Comparison of ENCODE assay signal across 8 cellular contexts in genomic region chr1:28259935-28260802, GRCh38. TPM values are rescaled to one million over a fixed set of nuclear protein-coding genes. Genes with fewer than 3 reads are reported as not detected.
DNase-seq lines count a peak whose midpoint lies in the region; ATAC-seq and TF ChIP-seq lines count a peak whose summit lies in the region.

No MANE protein-coding gene starts in this region.

- no peaks in the 10 kb centered on the region for H3K9me3 Mint-ChIP-seq in CD4-positive, alpha-beta memory T cell
- no peaks in the 10 kb centered on the region for H3K9me3 Mint-ChIP-seq in progenitor cell of endocrine pancreas (ENCODE audit: low read depth)

- H3K9me2 ChIP-seq in hepatocyte (replicated peaks; ENCODE audit: insufficient read depth), result no peaks in the 10 kb centered on the region

- H3K4me1 Mint-ChIP-seq in CD4-positive, alpha-beta memory T cell, result peaks cover 27 to 57% (median 43%) of the 10 kb centered on the region in 4 donors
- peaks cover 23% of the 10 kb centered on the region for H3K4me1 Mint-ChIP-seq in progenitor cell of endocrine pancreas (ENCODE audit: low read depth)

- H3K27me3 ChIP-seq in CD4-positive, alpha-beta memory T cell (ENCODE audit: insufficient read depth, low read length), result no peaks in the 10 kb centered on the region
- H3K27me3 ChIP-seq in Peyer's patch (no peaks in the 10 kb centered on the region), hepatocyte (no peaks in the 10 kb centered on the region)

- peak overlapping the region; percentile 67 for H3K27ac ChIP-seq in CD4-positive, alpha-beta memory T cell (ENCODE audit: low read depth, low read length)
- H3K27ac ChIP-seq in Peyer's patch, result peak overlapping the region; percentile 76 to 94 (median 82)
- peak overlapping the region; percentile 91 for H3K27ac ChIP-seq in hepatocyte

- under 1% methylated on average over 23 of the region's 66 CpGs for WGBS in hepatocyte (ENCODE audit: low lambda C conversion rate, missing lambda C conversion rate)

- DNase-seq in CD4-positive, alpha-beta memory T cell, result peak in 1 of 5 donors; percentile 43
- DNase-seq in Peyer's patch, result peak; percentile 24 to 80 (median 78)
- DNase-seq in astrocyte of the cerebellum (ENCODE audit: low read depth), result peak; percentile 65
- peak; percentile 89 for DNase-seq in hepatocyte (ENCODE audit: low spot score)
- DNase-seq in progenitor cell of endocrine pancreas (ENCODE audit: low spot score, unreplicated experiment), result peak; percentile 62

- CTCF ChIA-PET in CD4-positive, alpha-beta memory T cell (lab: Charles Lee; ENCODE audit: partially characterized antibody), result interaction anchor here (1.1 to 5.0 kb wide), 2 partner anchors 12 to 153 kb away, joined by 3 to 45 read pairs; no protein-coding TSS in a partner anchor

- H2AFZ ChIP-seq in hepatocyte, result peak overlapping the region; percentile 41

- intact Hi-C loops in CD4-positive, alpha-beta memory T cell (cut with micrococcal nuclease), result loop anchor here (1.0 kb wide), 4 partner anchors 12 to 321 kb away; partner anchors contain the start of gene DNAJC8

- no peaks in the 10 kb centered on the region for H3K27me3 Mint-ChIP-seq in CD4-positive, alpha-beta memory T cell
- peaks cover 5% of the 10 kb centered on the region for H3K27me3 Mint-ChIP-seq in progenitor cell of endocrine pancreas

- peaks cover 58% of the 10 kb centered on the region for H3K79me2 ChIP-seq in hepatocyte

- peak overlapping the region; percentile 64 to 88 (median 82) for H3K4me3 Mint-ChIP-seq in CD4-positive, alpha-beta memory T cell
- peak overlapping the region; percentile 71 for H3K4me3 Mint-ChIP-seq in progenitor cell of endocrine pancreas (ENCODE audit: low read depth)

- TF ChIP-seq POLR2A in Peyer's patch (IDR thresholded peaks at IDR 0.05), result no peak

- H3K27ac Mint-ChIP-seq in CD4-positive, alpha-beta memory T cell, result peak overlapping the region in 6 of 7 donors; percentile 25 to 80 (median 62)
- H3K27ac Mint-ChIP-seq in progenitor cell of endocrine pancreas, result peak overlapping the region; percentile 22

- peaks cover 58% of the 10 kb centered on the region for H3K4me1 ChIP-seq in CD4-positive, alpha-beta memory T cell (ENCODE audit: insufficient read depth, low read length)
- H3K4me1 ChIP-seq in Peyer's patch (peaks cover 0 to 47% (median 0%) of the 10 kb centered on the region in 4 donors), hepatocyte (ENCODE audit: insufficient read depth) (peaks cover 15% of the 10 kb centered on the region)

- ATAC-seq in HG02678 (IDR thresholded peaks at IDR 0.05; ENCODE audit: unreplicated experiment) (peak; percentile 1), GM18868 (IDR thresholded peaks at IDR 0.05; ENCODE audit: unreplicated experiment) (no peak), HG02588 (IDR thresholded peaks at IDR 0.05; ENCODE audit: unreplicated experiment) (no peak)

- TF ChIP-seq CTCF in Peyer's patch (IDR thresholded peaks at IDR 0.05) (no peak), astrocyte of the cerebellum (IDR thresholded peaks at IDR 0.05; ENCODE audit: low read depth, low read length, missing control alignments) (no peak), hepatocyte (IDR thresholded peaks at IDR 0.05; ENCODE audit: poor library complexity) (no peak), progenitor cell of endocrine pancreas (IDR thresholded peaks at IDR 0.05; ENCODE audit: unreplicated experiment) (no peak)

- peak overlapping the region; percentile 69 to 82 for H3K4me3 ChIP-seq in CD4-positive, alpha-beta memory T cell (ENCODE audit: low read length in 2 of 2)
- peak overlapping the region; percentile 68 to 99 (median 86) for H3K4me3 ChIP-seq in Peyer's patch
- peak overlapping the region; percentile 97 for H3K4me3 ChIP-seq in astrocyte of the cerebellum (ENCODE audit: low read depth, low read length)
- H3K4me3 ChIP-seq in hepatocyte, result peak overlapping the region; percentile 83

- peaks cover 51% of the 10 kb centered on the region for H4K20me1 ChIP-seq in hepatocyte (ENCODE audit: insufficient read depth, poor library complexity, severe bottlenecking)

- H3K36me3 ChIP-seq in CD4-positive, alpha-beta memory T cell (ENCODE audit: insufficient read depth, low read length), result no peaks in the 10 kb centered on the region
- H3K36me3 ChIP-seq in Peyer's patch (no peaks in the 10 kb centered on the region), hepatocyte (replicated peaks; ENCODE audit: insufficient read depth, low read depth) (no peaks in the 10 kb centered on the region)

- H3K36me3 Mint-ChIP-seq in CD4-positive, alpha-beta memory T cell, result no peaks in the 10 kb centered on the region
- H3K36me3 Mint-ChIP-seq in progenitor cell of endocrine pancreas (ENCODE audit: insufficient read depth), result no peaks in the 10 kb centered on the region

- POLR2A ChIA-PET in CD4-positive, alpha-beta memory T cell (lab: Charles Lee; ENCODE audit: partially characterized antibody), result interaction anchor here (0.5 to 14.4 kb wide), 15 partner anchors 10 to 667 kb away, joined by 3 to 179 read pairs (median 3); partner anchors contain the start of genes ATP5IF1, EYA3, MED18 and PHACTR4

- no peaks in the 10 kb centered on the region for H3K9me3 ChIP-seq in CD4-positive, alpha-beta memory T cell (ENCODE audit: control insufficient read depth in 1 of 2, low read length in 2 of 2)
- H3K9me3 ChIP-seq in Peyer's patch (no peaks in the 10 kb centered on the region), hepatocyte (ENCODE audit: low read depth) (no peaks in the 10 kb centered on the region)

- peak overlapping the region; percentile 86 for H3K4me2 ChIP-seq in hepatocyte

- in situ Hi-C loops in astrocyte of the cerebellum (cut with HindIII; ENCODE audit: low sequenced_read_pairs), result loop anchor here (25.0 kb wide), 1 partner anchor 352 kb away; no protein-coding TSS in a partner anchor

RNA-seq across cellular contexts. Expression of gene SESN2, which starts 0.9 kb away (rescaled TPM):
- 1 to 10 TPM; 5.7 to 6.4 TPM for total RNA-seq in CD4-positive, alpha-beta memory T cell
- 1 to 10 TPM; 3.5 to 7.6 TPM for polyA plus RNA-seq in CD4-positive, alpha-beta memory T cell
- total RNA-seq in Peyer's patch (10 to 100 TPM in 3 of 4 donors, 1 to 10 TPM in 1; 4.1 to 33.8 (median 26.1) TPM), hepatocyte (40.2 and 40.8 TPM in 2 replicates), progenitor cell of endocrine pancreas (22.2 and 25.8 TPM in 2 replicates)
- 39.1 and 50.7 TPM in 2 replicates for polyA plus RNA-seq in hepatocyte

RNA-seq across cellular contexts. Expression of gene ATP5IF1, which starts 24.2 kb away (rescaled TPM):
- 100 to 1,000 TPM; 111 TPM for total RNA-seq in CD4-positive, alpha-beta memory T cell
- 100 to 1,000 TPM; 383 to 743 TPM for polyA plus RNA-seq in CD4-positive, alpha-beta memory T cell
- 100 to 1,000 TPM; 180 to 381 (median 358) TPM for total RNA-seq in Peyer's patch
- 249 and 258 TPM in 2 replicates for total RNA-seq in hepatocyte
- 503 and 524 TPM in 2 replicates for polyA plus RNA-seq in hepatocyte
- 130 and 152 TPM in 2 replicates for total RNA-seq in progenitor cell of endocrine pancreas

RNA-seq across cellular contexts. Expression of gene DNAJC8, which starts 27.3 kb away (rescaled TPM):
- 10 to 100 TPM; 71.5 to 78.1 TPM for total RNA-seq in CD4-positive, alpha-beta memory T cell
- 100 to 1,000 TPM; 148 to 199 TPM for polyA plus RNA-seq in CD4-positive, alpha-beta memory T cell
- total RNA-seq in Peyer's patch (10 to 100 TPM; 25.9 to 52.8 (median 33.0) TPM), hepatocyte (69.8 and 79.5 TPM in 2 replicates), progenitor cell of endocrine pancreas (87.1 and 90.3 TPM in 2 replicates)
- 111 and 112 TPM in 2 replicates for polyA plus RNA-seq in hepatocyte
